In the genomic region with DNA sequence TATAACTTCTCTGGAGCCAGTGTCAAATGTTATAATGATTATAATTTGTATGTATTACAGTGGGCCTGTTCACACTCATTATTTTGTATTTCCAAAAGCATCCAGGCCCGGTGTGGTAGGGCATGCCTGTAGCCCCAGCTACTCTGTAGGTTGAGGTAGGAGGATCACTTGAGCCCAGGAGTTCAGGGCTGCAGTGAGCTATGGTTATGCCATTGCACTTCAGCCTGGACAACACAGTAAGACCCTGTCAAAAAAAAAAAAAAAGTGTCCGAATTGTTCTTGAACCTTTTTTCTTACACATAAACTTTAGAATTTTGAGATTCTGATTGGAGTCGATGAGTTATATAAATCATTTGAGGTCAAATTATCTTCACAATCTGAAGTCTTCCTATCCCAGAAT, we compare ENCODE assay signal across 9 cellular contexts. TPM values are rescaled to one million over a fixed set of nuclear protein-coding genes. Genes with fewer than 3 reads are reported as not detected.
A peak's percentile ranks its signal among the peaks of the same experiment; 100 is the strongest.
DNase-seq lines count a peak whose midpoint lies in the region; ATAC-seq, FAIRE-seq and TF ChIP-seq lines count a peak whose summit lies in the region.
"Had no signal": no experiment of that assay in that cellular context is flagged by ENCODE, and none has a peak within 500 bp of the region (broad histone marks: within the 10 kb centered on the region; RNA-seq: fewer than 3 reads in every experiment).

No MANE protein-coding gene starts in this region.

- H3K4me3 ChIP-seq in cardiac muscle cell = peak overlapping the region; percentile 54
- peak overlapping the region; percentile 76 for H3K4me3 ChIP-seq in astrocyte (ENCODE audit: insufficient read depth, low read depth, low read length)
- H3K4me3 ChIP-seq in right lobe of liver = peak overlapping the region; percentile 72 to 93 (median 88)
- peak overlapping the region in 3 of 4 donors; percentile 57 to 89 (median 83) for H3K4me3 ChIP-seq in upper lobe of left lung

- H3K27me3 Mint-ChIP-seq in astrocyte (ENCODE audit: low read depth, unreplicated experiment) = no peaks in the 10 kb centered on the region

- no peak overlapping the region for H3K27ac Mint-ChIP-seq in astrocyte (ENCODE audit: unreplicated experiment)

- no peaks in the 10 kb centered on the region for H3K4me1 Mint-ChIP-seq in astrocyte (ENCODE audit: low read depth, unreplicated experiment)

- H3K4me3 Mint-ChIP-seq in astrocyte (ENCODE audit: unreplicated experiment) = peak overlapping the region; percentile 90

- H3K27ac ChIP-seq in cardiac muscle cell (peak overlapping the region; percentile 93), astrocyte (ENCODE audit: low read depth, low read length) (no peak overlapping the region), right lobe of liver (peak overlapping the region in 2 of 3 donors; percentile 90 to 93), upper lobe of left lung (peak overlapping the region in 1 of 4 donors; percentile 91)

- H2AFZ ChIP-seq in astrocyte (ENCODE audit: low read depth, low read length) = no peak overlapping the region

- intact Hi-C loops in cardiac septum (cut with DNase I) = no loop called here
- intact Hi-C loops in right lobe of liver (cut with DNase I) = no loop called here

- ATAC-seq in right lobe of liver = no peak
- no peak for ATAC-seq in upper lobe of left lung (ENCODE audit: low FRiP score in 2 of 2)
- no peak for ATAC-seq in GM19452 (IDR thresholded peaks at IDR 0.05; ENCODE audit: unreplicated experiment)

- DNase-seq in cardiac muscle cell (ENCODE audit: low read depth in 1 of 2, low spot score in 1 of 2) (no peak), cardiac septum (ENCODE audit: low spot score) (no peak), astrocyte (ENCODE audit: low read depth) (no peak), right lobe of liver (no peak), upper lobe of left lung (no peak), NCI-H1694 treated with DMSO at 0.1 percent for 48 hours (lab: John Stamatoyannopoulos, UW) (no peak), amygdala (lab: John Stamatoyannopoulos, UW) (no peak)
- DNase-seq: activated effector memory CD4-positive, alpha-beta T cell treated with Interleukin-2 at 50 U/mL for 16 hours had no signal

- H3K9me3 ChIP-seq in cardiac muscle cell (ENCODE audit: low read depth) = peaks cover 4% of the 10 kb centered on the region
- peaks cover 27% of the 10 kb centered on the region for H3K9me3 ChIP-seq in astrocyte (ENCODE audit: insufficient read depth, low read depth, low read length)
- peaks cover 3 to 46% (median 22%) of the 10 kb centered on the region in 4 donors for H3K9me3 ChIP-seq in right lobe of liver
- H3K9me3 ChIP-seq in upper lobe of left lung = peaks cover 42 to 67% (median 58%) of the 10 kb centered on the region in 4 donors

- TF ChIP-seq POLR2A in right lobe of liver (IDR thresholded peaks at IDR 0.05) (no peak), upper lobe of left lung (IDR thresholded peaks at IDR 0.05) (no peak)

- peaks cover 55% of the 10 kb centered on the region for H3K79me2 ChIP-seq in astrocyte (ENCODE audit: insufficient read depth, low read length)

- no peaks in the 10 kb centered on the region for H3K27me3 ChIP-seq in cardiac muscle cell
- H3K27me3 ChIP-seq in astrocyte (ENCODE audit: insufficient read depth, low read length) = no peaks in the 10 kb centered on the region
- no peaks in the 10 kb centered on the region for H3K27me3 ChIP-seq in right lobe of liver
- H3K27me3 ChIP-seq in upper lobe of left lung = no peaks in the 10 kb centered on the region

- peaks cover 10% of the 10 kb centered on the region for H3K36me3 ChIP-seq in cardiac muscle cell
- H3K36me3 ChIP-seq in astrocyte (ENCODE audit: insufficient read depth, low read length) = peaks cover 21% of the 10 kb centered on the region
- H3K36me3 ChIP-seq in right lobe of liver = peaks cover 0 to 25% (median 9%) of the 10 kb centered on the region in 4 donors
- H3K36me3 ChIP-seq in upper lobe of left lung = peaks cover 10 to 35% (median 23%) of the 10 kb centered on the region in 4 donors

- 56% methylated on average over 3 of the region's 3 CpGs for WGBS in right lobe of liver (ENCODE audit: insufficient coverage, low coverage, low lambda C conversion rate, missing lambda C conversion rate)
- WGBS in upper lobe of left lung, 2 donors = 67 to 78% methylated on average over 3 of the region's 3 CpGs

- peaks cover 44% of the 10 kb centered on the region for H3K36me3 Mint-ChIP-seq in astrocyte (ENCODE audit: low read depth, unreplicated experiment)

- TF ChIP-seq CTCF in cardiac muscle cell (IDR thresholded peaks at IDR 0.05; ENCODE audit: low read depth, low read length) (no peak), astrocyte (IDR thresholded peaks at IDR 0.05; ENCODE audit: insufficient read depth, low read depth, low read length) (no peak), right lobe of liver (IDR thresholded peaks at IDR 0.05) (no peak), upper lobe of left lung (IDR thresholded peaks at IDR 0.05) (no peak)

- peak overlapping the region; percentile 83 for H3K4me2 ChIP-seq in astrocyte (ENCODE audit: low read length)

- peaks cover 5% of the 10 kb centered on the region for H3K4me1 ChIP-seq in cardiac muscle cell (ENCODE audit: low read depth)
- no peaks in the 10 kb centered on the region for H3K4me1 ChIP-seq in astrocyte (ENCODE audit: insufficient read depth, low read length)
- H3K4me1 ChIP-seq in right lobe of liver = peaks cover 0 to 6% (median 2%) of the 10 kb centered on the region in 4 donors
- peaks cover 0 to 14% (median 9%) of the 10 kb centered on the region in 4 donors for H3K4me1 ChIP-seq in upper lobe of left lung

- peak overlapping the region; percentile 88 for H3K9ac ChIP-seq in astrocyte (ENCODE audit: low read length)

- FAIRE-seq in astrocyte (lab: Jason Lieb, UNC) = no peak

- H4K20me1 ChIP-seq in astrocyte (ENCODE audit: insufficient read depth, low read length) = peaks cover 9% of the 10 kb centered on the region

- H3K9me3 Mint-ChIP-seq in astrocyte (ENCODE audit: unreplicated experiment) = peaks cover 40% of the 10 kb centered on the region

- TF ChIP-seq EP300 in upper lobe of left lung (IDR thresholded peaks at IDR 0.05) = no peak

RNA-seq across cellular contexts. Expression of a gene that starts 1.0 kb away (rescaled TPM):
- total RNA-seq in cardiac muscle cell (18.4 and 29.2 TPM in 2 replicates), cardiac septum (19.1 TPM), astrocyte (28.7 and 33.7 TPM in 2 replicates), right lobe of liver (10 to 100 TPM in 2 of 6 experiments, 1 to 10 TPM in 4; 5.1 to 10.2 (median 8.5) TPM), upper lobe of left lung (10 to 100 TPM in 5 of 6 donors, 1 to 10 TPM in 1; 6.9 to 37.2 (median 18.3) TPM)
- 22.5 and 31.5 TPM in 2 replicates for polyA plus RNA-seq in cardiac muscle cell

RNA-seq across cellular contexts. Expression of a gene that starts 42.4 kb away (rescaled TPM):
- total RNA-seq in cardiac muscle cell (10.1 and 14.7 TPM in 2 replicates), cardiac septum (8.4 TPM), astrocyte (17.2 and 17.6 TPM in 2 replicates), right lobe of liver (1 to 10 TPM; 5.9 to 9.3 (median 6.9) TPM), upper lobe of left lung (10 to 100 TPM in 5 of 6 donors, 1 to 10 TPM in 1; 3.9 to 15.2 (median 13.0) TPM)
- polyA plus RNA-seq in cardiac muscle cell = 15.7 and 18.1 TPM in 2 replicates

RNA-seq across cellular contexts. Expression of a gene that starts 52.1 kb away (rescaled TPM):
- total RNA-seq in cardiac muscle cell = 5.2 and 18.5 TPM in 2 replicates
- polyA plus RNA-seq in cardiac muscle cell = 5.0 and 6.1 TPM in 2 replicates
- 4.4 TPM for total RNA-seq in cardiac septum
- 11.7 and 12.3 TPM in 2 replicates for total RNA-seq in astrocyte
- 10 to 100 TPM in 1 of 6 experiments, 1 to 10 TPM in 5; 3.2 to 14.9 (median 3.9) TPM for total RNA-seq in right lobe of liver
- 10 to 100 TPM in 5 of 6 donors, 1 to 10 TPM in 1; 8.9 to 17.6 (median 13.6) TPM for total RNA-seq in upper lobe of left lung
